ENCODE assay signal across 8 cellular contexts in genomic region chr5:32586251-32586642, GRCh38. TPM values are rescaled to one million over a fixed set of nuclear protein-coding genes. Genes with fewer than 3 reads are reported as not detected.
DNase-seq lines count a peak whose midpoint lies in the region; FAIRE-seq and TF ChIP-seq lines count a peak whose summit lies in the region.

No MANE protein-coding gene starts in this region.

- peaks cover 37% of the 10 kb centered on the region for H3K36me3 Mint-ChIP-seq in dendritic cell treated with granulocyte-macrophage colony-stimulating factor and Interleukin-4, amounts not matched to agents 40 ng/mL and 50 ng/mL, for 4 days (ENCODE audit: low read depth)

- peaks cover 62% of the 10 kb centered on the region for H4K20me1 ChIP-seq in Karpas-422 (ENCODE audit: insufficient read depth, low read depth, low read length)

- H3K18ac ChIP-seq in neuronal stem cell (ENCODE audit: low read length), result peak overlapping the region; percentile 55

- no peaks in the 10 kb centered on the region for H3K27me3 ChIP-seq in Karpas-422 (ENCODE audit: low read length)
- H3K27me3 ChIP-seq in neuronal stem cell (ENCODE audit: control insufficient read depth in 3 of 3, insufficient read depth in 3 of 3, low read depth in 1 of 3, low read length in 3 of 3), result no peaks in the 10 kb centered on the region

- H3K4me3 ChIP-seq in Karpas-422 (ENCODE audit: low read length), result peak overlapping the region; percentile 88
- H3K4me3 ChIP-seq in neuronal stem cell (ENCODE audit: low read length in 2 of 2), result peak overlapping the region; percentile 76 to 96

- no peaks in the 10 kb centered on the region for H3K27me3 Mint-ChIP-seq in dendritic cell treated with granulocyte-macrophage colony-stimulating factor and Interleukin-4, amounts not matched to agents 40 ng/mL and 50 ng/mL, for 4 days

- no peak overlapping the region for H2BK5ac ChIP-seq in neuronal stem cell (ENCODE audit: low read length)

- no peak overlapping the region for H3K14ac ChIP-seq in neuronal stem cell (ENCODE audit: low read length)

- H3K9me3 Mint-ChIP-seq in dendritic cell treated with granulocyte-macrophage colony-stimulating factor and Interleukin-4, amounts not matched to agents 40 ng/mL and 50 ng/mL, for 4 days, result no peaks in the 10 kb centered on the region

- no peak overlapping the region for H4K8ac ChIP-seq in neuronal stem cell (ENCODE audit: low read depth, low read length)

- H3K27ac Mint-ChIP-seq in dendritic cell treated with granulocyte-macrophage colony-stimulating factor and Interleukin-4, amounts not matched to agents 40 ng/mL and 50 ng/mL, for 4 days, result peak overlapping the region; percentile 93

- H3K4me1 Mint-ChIP-seq in dendritic cell treated with granulocyte-macrophage colony-stimulating factor and Interleukin-4, amounts not matched to agents 40 ng/mL and 50 ng/mL, for 4 days (ENCODE audit: low read depth), result peaks cover 58% of the 10 kb centered on the region

- WGBS in neuronal stem cell (ENCODE audit: extremely low coverage in 2 of 2, insufficient read length in 2 of 2, insufficient replicate concordance in 1 of 2), 2 donors, result no CpG with 5 or more reads among the region's 10 CpGs

- H2AK5ac ChIP-seq in neuronal stem cell (ENCODE audit: low read depth, low read length), result no peak overlapping the region

- no peaks in the 10 kb centered on the region for H3K79me1 ChIP-seq in neuronal stem cell (ENCODE audit: low read depth, low read length)

- H3K4ac ChIP-seq in neuronal stem cell (ENCODE audit: low read length), result no peak overlapping the region

- H2BK12ac ChIP-seq in neuronal stem cell (ENCODE audit: low read length), result no peak overlapping the region

- H3K4me1 ChIP-seq in Karpas-422 (ENCODE audit: low read length) (peaks cover 71% of the 10 kb centered on the region), neuronal stem cell (ENCODE audit: control insufficient read depth in 2 of 2, insufficient read depth in 1 of 2, low read depth in 1 of 2, low read length in 2 of 2) (peaks cover 4 to 7% of the 10 kb centered on the region in 2 donors)

- H3K23ac ChIP-seq in neuronal stem cell (ENCODE audit: low read depth, low read length, poor library complexity), result peak overlapping the region; percentile 37

- no peak overlapping the region for H4K91ac ChIP-seq in neuronal stem cell (ENCODE audit: low read depth, low read length, poor library complexity)

- H2AFZ ChIP-seq in Karpas-422 (ENCODE audit: low read length), result no peak overlapping the region
- peak overlapping the region; percentile 84 for H2AFZ ChIP-seq in neuronal stem cell (ENCODE audit: low read length)

- intact Hi-C loops in dendritic cell treated with granulocyte-macrophage colony-stimulating factor and Interleukin-4, amounts not matched to agents 40 ng/mL and 50 ng/mL, for 4 days (cut with micrococcal nuclease), result loop anchor here (1.0 to 2.0 kb wide), 2 partner anchors 97 to 143 kb away; no protein-coding TSS in a partner anchor

- H2BK120ac ChIP-seq in neuronal stem cell (ENCODE audit: low read depth, low read length), result no peak overlapping the region

- H3K79me2 ChIP-seq in Karpas-422 (ENCODE audit: low read length), result no peaks in the 10 kb centered on the region

- H3K4me3 Mint-ChIP-seq in dendritic cell treated with granulocyte-macrophage colony-stimulating factor and Interleukin-4, amounts not matched to agents 40 ng/mL and 50 ng/mL, for 4 days, result peak overlapping the region; percentile 90

- no peaks in the 10 kb centered on the region for H3K9me2 ChIP-seq in Karpas-422 (replicated peaks; ENCODE audit: insufficient read depth, low read length)

- H3K9me3 ChIP-seq in Karpas-422 (ENCODE audit: low read length), result no peaks in the 10 kb centered on the region
- no peaks in the 10 kb centered on the region for H3K9me3 ChIP-seq in neuronal stem cell (replicated peaks in 1 of 2; ENCODE audit: control insufficient read depth in 2 of 2, insufficient read depth in 1 of 2, low read depth in 1 of 2, low read length in 2 of 2)

- 0 out of 2 replicates have a peak, but pooled peaks have one; percentile 32 for TF ChIP-seq POLR2A in GM12892 (IDR thresholded peaks at IDR 0.05; ENCODE audit: low read depth, low read length)

- no peak overlapping the region for H2BK15ac ChIP-seq in neuronal stem cell (ENCODE audit: low read length)

- peaks cover 4% of the 10 kb centered on the region for H3K36me3 ChIP-seq in Karpas-422 (ENCODE audit: insufficient read depth, low read length)
- H3K36me3 ChIP-seq in neuronal stem cell (replicated peaks in 1 of 2; ENCODE audit: control insufficient read depth in 2 of 2, insufficient read depth in 2 of 2, low read length in 2 of 2), result peaks cover 4 to 40% of the 10 kb centered on the region in 2 donors

- DNase-seq in GM12892 (ENCODE audit: insufficient read length) (no peak), Karpas-422 (no peak), neuronal stem cell (ENCODE audit: low spot score) (no peak), NCI-H82 (lab: John Stamatoyannopoulos, UW) (no peak), retina (no peak), H4 (ENCODE audit: low spot score) (no peak), SW 1271 (lab: John Stamatoyannopoulos, UW) (no peak)

- peak overlapping the region; percentile 75 for H3K9ac ChIP-seq in Karpas-422 (ENCODE audit: low read length)
- peak overlapping the region; percentile 89 for H3K9ac ChIP-seq in neuronal stem cell (ENCODE audit: low read depth, low read length, poor library complexity)

- FAIRE-seq in GM12892 (lab: Jason Lieb, UNC), result no peak

- H3K27ac ChIP-seq in Karpas-422 (ENCODE audit: low read length), result no peak overlapping the region
- no peak overlapping the region for H3K27ac ChIP-seq in neuronal stem cell (replicated peaks; ENCODE audit: low read length)

- peak overlapping the region; percentile 89 for H3K4me2 ChIP-seq in Karpas-422 (ENCODE audit: low read depth, low read length, poor library complexity, severe bottlenecking)
- H3K4me2 ChIP-seq in neuronal stem cell (ENCODE audit: insufficient read depth, low read length, poor library complexity, severe bottlenecking), result peak overlapping the region; percentile 47

RNA-seq across cellular contexts. Expression of gene SUB1, which starts 0.9 kb away (rescaled TPM):
- 581 TPM for polyA plus RNA-seq in GM12892 (2012; ENCODE audit: missing spikeins)
- total RNA-seq in Karpas-422 (2014; rRNA removed; shearing (Covaris generic); ENCODE audit: low replicate concordance), result 34.0 and 75.0 TPM in 2 replicates
- 613 TPM for polyA plus RNA-seq in neuronal stem cell (2013, experiment 1 of 2)
- polyA plus RNA-seq in neuronal stem cell (2013, experiment 2 of 2), result 623 TPM
- 536 and 602 TPM in 2 replicates for total RNA-seq in H4 (2014; rRNA removed; shearing (Covaris generic))
